9 cellular contexts compared by ENCODE assay signal in genomic region chr6:16332175-16332542, GRCh38.
DNase-seq lines count a peak whose midpoint lies in the region; ATAC-seq and TF ChIP-seq lines count a peak whose summit lies in the region.
"Had no signal": no experiment of that assay in that cellular context is flagged by ENCODE, and none has a peak within 500 bp of the region (broad histone marks: within the 10 kb centered on the region; RNA-seq: fewer than 3 reads in every experiment).

No MANE protein-coding gene starts in this region.

- no peak overlapping the region for H3K4me3 Mint-ChIP-seq in activated T-cell treated with anti-CD3 and anti-CD28 coated beads, Interleukin-2, amount 50 U/mL, for 72 hours
- H3K4me3 Mint-ChIP-seq in neural progenitor cell, result no peak overlapping the region

- H3K27ac ChIP-seq in IMR-90 (ENCODE audit: insufficient read depth, low read length) (peak overlapping the region; percentile 18; the same call in 1 of the 2 replicates), Panc1 (ENCODE audit: low read length) (peak overlapping the region; percentile 55; the same call in 1 of the 2 replicates), neural progenitor cell (no peak overlapping the region), suprapubic skin (peak overlapping the region; percentile 51)

- H3K27ac Mint-ChIP-seq in activated T-cell treated with anti-CD3 and anti-CD28 coated beads, Interleukin-2, amount 50 U/mL, for 72 hours, result no peak overlapping the region
- H3K27ac Mint-ChIP-seq in neural progenitor cell, result no peak overlapping the region

- H3K14ac ChIP-seq in IMR-90 (replicated peaks; ENCODE audit: low read depth, low read length), result no peak overlapping the region

- dilution Hi-C loops in IMR-90 (cut with HindIII; ENCODE audit: low sequenced_read_pairs, unreplicated experiment), result no loop called here

- peak overlapping the region; percentile 62 for H2BK120ac ChIP-seq in IMR-90 (ENCODE audit: low read depth, low read length)

- POLR2A ChIA-PET in IMR-90 (lab: Charles Lee; ENCODE audit: unreplicated experiment), result no interaction called here
- POLR2A ChIA-PET in Panc1 (lab: Charles Lee), result interaction anchor here (0.7 kb wide), 1 partner anchor 1711 kb away, joined by 3 read pairs; no protein-coding TSS in a partner anchor

- peak overlapping the region; percentile 70 for H2AK9ac ChIP-seq in IMR-90 (replicated peaks; ENCODE audit: low read depth, low read length, poor library complexity)

- H3K4me3 ChIP-seq in IMR-90 (ENCODE audit: insufficient read depth, low read depth, low read length) (no peak overlapping the region), Panc1 (ENCODE audit: low read depth in 2 of 2, low read length in 2 of 2) (no peak overlapping the region), fibroblast of pulmonary artery (replicated peaks; ENCODE audit: low read depth, low read length) (no peak overlapping the region), neural progenitor cell (peak overlapping the region; percentile 7), suprapubic skin (peak overlapping the region; percentile 13)
- H3K4me3 ChIP-seq: skin epidermis had no signal

- peak overlapping the region; percentile 54; the same call in 1 of the 2 replicates for H3K18ac ChIP-seq in IMR-90 (ENCODE audit: low read depth, low read length)

- peaks cover 2 to 24% of the 10 kb centered on the region in 2 experiments; a peak in 3 of 4 replicates for H3K79me1 ChIP-seq in IMR-90 (ENCODE audit: low read depth in 1 of 2, low read length in 2 of 2)

- H3K4me2 ChIP-seq in IMR-90 (ENCODE audit: low read depth, low read length) (peak overlapping the region; percentile 88), neural progenitor cell (peak overlapping the region; percentile 68)

- ATAC-seq in GM21717 (IDR thresholded peaks at IDR 0.05; ENCODE audit: unreplicated experiment) (peak; percentile 85), IMR-90 (ENCODE audit: low read depth) (peak; percentile 57), Panc1 (peak; percentile 91)
- peak; percentile 97 to 99 for ATAC-seq in activated T-cell treated with anti-CD3 and anti-CD28 coated beads, Interleukin-2, amount 50 U/mL, for 72 hours (replicated peaks in 1 of 2)

- peaks cover 24% of the 10 kb centered on the region for H3K9me1 ChIP-seq in IMR-90 (ENCODE audit: insufficient read depth, low read length)

- in situ Hi-C loops in IMR-90 (cut with MboI; ENCODE audit: low sequenced_read_pairs) (loop anchor here (5.0 to 10.0 kb wide), 3 partner anchors 430 to 755 kb away; partner anchors contain the start of gene ATXN1), Panc1 (cut with HindIII; ENCODE audit: low pct_unique_long_range_greater_than_20kb, low sequenced_read_pairs) (no loop called here)

- H2AFZ ChIP-seq in IMR-90 (replicated peaks; ENCODE audit: low read length, poor library complexity) (peak overlapping the region; percentile 80), neural progenitor cell (replicated peaks) (peak overlapping the region; percentile 93)

- H3F3A ChIP-seq in neural progenitor cell (ENCODE audit: low read depth), result peaks cover 9% of the 10 kb centered on the region

- peak overlapping the region; percentile 82 for H2BK20ac ChIP-seq in IMR-90 (ENCODE audit: low read depth, low read length)

- no peaks in the 10 kb centered on the region for H3K79me2 ChIP-seq in neural progenitor cell (ENCODE audit: low read depth)

- peak; percentile 81 for DNase-seq in EL
- peak; percentile 78 for DNase-seq in IMR-90
- DNase-seq in Panc1 (ENCODE audit: low read depth, low spot score), result no peak
- DNase-seq in activated T-cell treated with anti-CD3 and anti-CD28 coated beads, Interleukin-2, amount 50 U/mL, for 72 hours, result peak; percentile 81 to 88
- DNase-seq in fibroblast of pulmonary artery (ENCODE audit: low read depth), result peak; percentile 84
- DNase-seq in neural progenitor cell (ENCODE audit: low spot score), result peak; percentile 89
- DNase-seq in suprapubic skin (ENCODE audit: low spot score in 2 of 2), result peak; percentile 89 to 91

- H4K91ac ChIP-seq in IMR-90 (ENCODE audit: insufficient read depth, low read depth, low read length), result peak overlapping the region; percentile 47

- peak overlapping the region; percentile 46; the same call in 1 of the 3 replicates for H2BK15ac ChIP-seq in IMR-90 (ENCODE audit: low read depth, low read length)

- no peak for TF ChIP-seq EP300 in suprapubic skin (IDR thresholded peaks at IDR 0.05)

- H2BK5ac ChIP-seq in IMR-90 (ENCODE audit: low read depth, low read length, poor library complexity, severe bottlenecking), result peak overlapping the region; percentile 40

- H3K9me3 Mint-ChIP-seq in activated T-cell treated with anti-CD3 and anti-CD28 coated beads, Interleukin-2, amount 50 U/mL, for 72 hours, result no peaks in the 10 kb centered on the region
- no peaks in the 10 kb centered on the region for H3K9me3 Mint-ChIP-seq in neural progenitor cell

- no peak overlapping the region for H3K56ac ChIP-seq in IMR-90 (ENCODE audit: extremely low read depth, insufficient read depth, low read length)

- H4K20me1 ChIP-seq in IMR-90 (ENCODE audit: insufficient read depth, low read length), result peaks cover 4% of the 10 kb centered on the region; the same call in 1 of the 2 replicates
- no peaks in the 10 kb centered on the region for H4K20me1 ChIP-seq in neural progenitor cell (ENCODE audit: low read depth)

- H3K9ac ChIP-seq in IMR-90 (ENCODE audit: low read depth, low read length), result 0 out of 2 replicates have a peak overlapping the region, but pooled peaks have one; percentile 22
- H3K9ac ChIP-seq in neural progenitor cell, result no peak overlapping the region

- H3K23ac ChIP-seq in IMR-90 (ENCODE audit: low read depth, low read length), result peak overlapping the region; percentile 85; the same call in 1 of the 2 replicates

- TF ChIP-seq POLR2A in IMR-90 (IDR thresholded peaks at IDR 0.05; ENCODE audit: low read depth, low read length) (no peak), suprapubic skin (IDR thresholded peaks at IDR 0.05) (no peak)

- peak overlapping the region; percentile 80 for H3K4ac ChIP-seq in IMR-90 (ENCODE audit: low read depth, low read length)

- no peaks in the 10 kb centered on the region for H3K9me3 ChIP-seq in IMR-90 (ENCODE audit: control insufficient read depth, insufficient read depth, low read length)
- no peaks in the 10 kb centered on the region for H3K9me3 ChIP-seq in Panc1 (ENCODE audit: control insufficient read depth, insufficient read depth, low read depth, low read length)
- H3K9me3 ChIP-seq in neural progenitor cell (ENCODE audit: low read depth), result no peaks in the 10 kb centered on the region
- no peaks in the 10 kb centered on the region for H3K9me3 ChIP-seq in suprapubic skin

- peak overlapping the region in 1 of 2 experiments; percentile 78; a peak in 2 of 4 replicates for H4K8ac ChIP-seq in IMR-90 (ENCODE audit: low read depth in 2 of 2, low read length in 2 of 2)

- peak overlapping the region; percentile 82 for H2AK5ac ChIP-seq in IMR-90 (ENCODE audit: low read depth, low read length)

- H3K36me3 ChIP-seq in IMR-90 (ENCODE audit: control insufficient read depth, insufficient read depth, low read length), result peaks cover 7% of the 10 kb centered on the region; the same call in 1 of the 2 replicates
- H3K36me3 ChIP-seq in Panc1 (ENCODE audit: control insufficient read depth, insufficient read depth, low read length), result no peaks in the 10 kb centered on the region
- no peaks in the 10 kb centered on the region for H3K36me3 ChIP-seq in neural progenitor cell
- H3K36me3 ChIP-seq in suprapubic skin, result peaks cover 10% of the 10 kb centered on the region

- no peaks in the 10 kb centered on the region for H3K27me3 Mint-ChIP-seq in activated T-cell treated with anti-CD3 and anti-CD28 coated beads, Interleukin-2, amount 50 U/mL, for 72 hours (ENCODE audit: low read depth)
- H3K27me3 Mint-ChIP-seq in neural progenitor cell (ENCODE audit: insufficient read depth, low read depth), result peaks cover 7% of the 10 kb centered on the region

- H3K4me1 Mint-ChIP-seq in activated T-cell treated with anti-CD3 and anti-CD28 coated beads, Interleukin-2, amount 50 U/mL, for 72 hours (ENCODE audit: low read depth), result peaks cover 9% of the 10 kb centered on the region
- H3K4me1 Mint-ChIP-seq in neural progenitor cell, result peaks cover 9% of the 10 kb centered on the region

- H3K4me1 ChIP-seq in IMR-90 (ENCODE audit: control insufficient read depth, insufficient read depth, low read length) (peaks cover 16% of the 10 kb centered on the region), Panc1 (ENCODE audit: control insufficient read depth, insufficient read depth, low read length) (peaks cover 12% of the 10 kb centered on the region), neural progenitor cell (peaks cover 10% of the 10 kb centered on the region), suprapubic skin (peaks cover 57% of the 10 kb centered on the region)

- intact Hi-C loops in IMR-90 (cut with micrococcal nuclease) (loop anchor here (2.0 to 10.0 kb wide), 7 partner anchors 77 to 755 kb away; no protein-coding TSS in a partner anchor), Panc1 (cut with micrococcal nuclease; ENCODE audit: unreplicated experiment) (loop anchor here (2.0 to 10.0 kb wide), 3 partner anchors 77 to 433 kb away; partner anchors contain the start of gene ATXN1)

- TF ChIP-seq RAD21 in IMR-90 (IDR thresholded peaks at IDR 0.05; ENCODE audit: low read length), result peak; percentile 93

- 40 to 100% methylated on average over 1 of the region's 7 CpGs for WGBS in IMR-90 (ENCODE audit: extremely low coverage in 2 of 2, insufficient read length in 1 of 2), 2 experiments
- 8% methylated on average over 7 of the region's 7 CpGs for WGBS in suprapubic skin

- H4K5ac ChIP-seq in IMR-90 (ENCODE audit: low read depth, low read length), result peak overlapping the region; percentile 56; the same call in 1 of the 2 replicates

- no peaks in the 10 kb centered on the region for H3K27me3 ChIP-seq in IMR-90 (ENCODE audit: control insufficient read depth, insufficient read depth, low read length)
- H3K27me3 ChIP-seq in Panc1 (ENCODE audit: control insufficient read depth, insufficient read depth, low read length), result no peaks in the 10 kb centered on the region
- no peaks in the 10 kb centered on the region for H3K27me3 ChIP-seq in neural progenitor cell
- no peaks in the 10 kb centered on the region for H3K27me3 ChIP-seq in suprapubic skin

- H3K36me3 Mint-ChIP-seq in activated T-cell treated with anti-CD3 and anti-CD28 coated beads, Interleukin-2, amount 50 U/mL, for 72 hours (ENCODE audit: insufficient read depth in 2 of 2), result no peaks in the 10 kb centered on the region
- H3K36me3 Mint-ChIP-seq in neural progenitor cell, result no peaks in the 10 kb centered on the region

- peak; percentile 94 for TF ChIP-seq CTCF in IMR-90 (conservative IDR thresholded peaks at IDR 0.05; ENCODE audit: low read depth, low read length)
- TF ChIP-seq CTCF in Panc1 (IDR thresholded peaks at IDR 0.05), result peak; percentile 83
- peak; percentile 88 for TF ChIP-seq CTCF in fibroblast of pulmonary artery (IDR thresholded peaks at IDR 0.05; ENCODE audit: low read length, missing control alignments)
- TF ChIP-seq CTCF in neural progenitor cell (IDR thresholded peaks at IDR 0.05), result peak; percentile 96
- TF ChIP-seq CTCF in suprapubic skin (IDR thresholded peaks at IDR 0.05), result peak; percentile 87 to 96

- CTCF ChIA-PET in IMR-90 (lab: Yijun Ruan, JAX), result interaction anchor here (0.7 to 1.4 kb wide), 11 partner anchors 10 to 431 kb away, joined by 3 to 5 read pairs (median 4); no protein-coding TSS in a partner anchor
- CTCF ChIA-PET in Panc1 (lab: Charles Lee), result interaction anchor here (0.5 kb wide), 1 partner anchor 78 kb away, joined by 3 read pairs; no protein-coding TSS in a partner anchor

- no TSS peak for BruUV-seq in IMR-90 (replicated peaks; lab: Mats Ljungman, UMichigan)
- BruUV-seq in Panc1 (replicated peaks; lab: Mats Ljungman, UMichigan), result no TSS peak

Comparison
In these comparisons a context has a peak if more than half of its experiments do, and no peak if none do; other contexts are left out.
1. H3K4me3 ChIP-seq: peak in neural progenitor cell (single experiment) and suprapubic skin (single experiment); none in IMR-90 (single experiment), Panc1 (0 of 2) and fibroblast of pulmonary artery (single experiment).
2. Peak in every context shown above with its lines, with median percentiles within 50 percentile points of each other: ATAC-seq and CTCF ChIP-seq.